1 cellular context compared by ENCODE assay signal in genomic region chr14:103868242-103868897, GRCh38.
TF ChIP-seq lines count a peak whose summit lies in the region.

No MANE protein-coding gene starts in this region.

TF ChIP-seq in HepG2, 621 proteins besides CTCF, POLR2A, EP300 and RAD21:
- TF ChIP-seq SNAPC5 (CRISPR knock-in tag; IDR thresholded peaks at IDR 0.05; ENCODE audit: borderline replicate concordance) (no peak), ZNF83 (CRISPR knock-in tag; IDR thresholded peaks at IDR 0.05; ENCODE audit: borderline replicate concordance) (no peak), ELF4 (CRISPR knock-in tag; IDR thresholded peaks at IDR 0.05; ENCODE audit: borderline replicate concordance) (no peak), TRIM24 (CRISPR knock-in tag; IDR thresholded peaks at IDR 0.05) (no peak), PLRG1 (conservative IDR thresholded peaks at IDR 0.05) (no peak), LBX2 (CRISPR knock-in tag; IDR thresholded peaks at IDR 0.05; ENCODE audit: borderline replicate concordance) (no peak), RERE (CRISPR knock-in tag; IDR thresholded peaks at IDR 0.05; ENCODE audit: low read depth) (no peak), NR0B2 (CRISPR knock-in tag; IDR thresholded peaks at IDR 0.05) (no peak), TGIF2 (CRISPR knock-in tag; IDR thresholded peaks at IDR 0.05) (no peak)
